17 cellular contexts compared by ENCODE assay signal in the genomic region with DNA sequence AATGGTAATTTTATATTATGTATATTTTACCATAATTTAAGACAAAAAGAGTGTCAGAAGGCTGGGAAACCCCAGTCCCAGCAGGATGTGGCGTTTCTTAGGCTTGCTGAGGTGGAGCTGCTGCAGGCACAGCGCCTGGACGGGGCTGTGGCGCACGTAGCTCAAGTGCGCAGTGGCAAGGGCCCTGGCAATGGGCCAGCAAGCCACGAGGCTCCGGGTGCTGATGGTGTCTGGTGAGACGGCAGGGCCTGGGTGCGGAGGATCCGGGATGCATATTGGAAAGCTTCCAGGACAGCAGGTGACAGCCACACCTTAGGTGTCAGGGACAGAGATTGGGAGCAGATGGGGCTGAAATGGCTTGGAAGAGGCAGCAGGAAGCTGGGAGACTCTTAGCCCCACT. TPM values are rescaled to one million over a fixed set of nuclear protein-coding genes. Genes with fewer than 3 reads are reported as not detected.
DNase-seq lines count a peak whose midpoint lies in the region; TF ChIP-seq lines count a peak whose summit lies in the region.
"Had no signal": no experiment of that assay in that cellular context is flagged by ENCODE, and none has a peak within 500 bp of the region (broad histone marks: within the 10 kb centered on the region; RNA-seq: fewer than 3 reads in every experiment).

No MANE protein-coding gene starts in this region.

- H3K4me3 ChIP-seq in left ventricle myocardium inferior (no peak overlapping the region), SJCRH30 (no peak overlapping the region)
- H3K4me3 ChIP-seq in effector memory CD4-positive, alpha-beta T cell (ENCODE audit: insufficient read depth, low read depth, low read length, poor library complexity, severe bottlenecking): no peak overlapping the region
- H3K4me3 ChIP-seq: GM23338 had no signal

- intact Hi-C loops in left ventricle myocardium inferior (cut with micrococcal nuclease): no loop called here

- H3K27me3 ChIP-seq in left ventricle myocardium inferior (ENCODE audit: low read depth) (peaks cover 18% of the 10 kb centered on the region), SJCRH30 (no peaks in the 10 kb centered on the region)
- H3K27me3 ChIP-seq in effector memory CD4-positive, alpha-beta T cell (replicated peaks; ENCODE audit: control insufficient read depth, insufficient read depth, low read length, poor library complexity, severe bottlenecking): no peaks in the 10 kb centered on the region
- H3K27me3 ChIP-seq: brain microvascular endothelial cell had no signal

- no peak overlapping the region for H3K27ac ChIP-seq in left ventricle myocardium inferior (replicated peaks)
- no peak overlapping the region for H3K27ac ChIP-seq in SJCRH30
- H3K27ac ChIP-seq in effector memory CD4-positive, alpha-beta T cell (ENCODE audit: insufficient read depth, low read length, poor library complexity, severe bottlenecking): no peak overlapping the region
- H3K27ac ChIP-seq: brain microvascular endothelial cell had no signal

- H3K36me3 ChIP-seq in left ventricle myocardium inferior: no peaks in the 10 kb centered on the region
- no peaks in the 10 kb centered on the region for H3K36me3 ChIP-seq in SJCRH30
- H3K36me3 ChIP-seq in effector memory CD4-positive, alpha-beta T cell (ENCODE audit: control insufficient read depth, insufficient read depth, low read length): no peaks in the 10 kb centered on the region
- H3K36me3 ChIP-seq: brain microvascular endothelial cell had no signal

- TF ChIP-seq CTCF in left ventricle myocardium inferior (IDR thresholded peaks at IDR 0.05; ENCODE audit: borderline replicate concordance): no peak

- H3K9me3 ChIP-seq in left ventricle myocardium inferior (replicated peaks) (no peaks in the 10 kb centered on the region), SJCRH30 (replicated peaks) (peaks cover 6% of the 10 kb centered on the region; the same call in 1 of the 2 replicates)
- no peaks in the 10 kb centered on the region for H3K9me3 ChIP-seq in effector memory CD4-positive, alpha-beta T cell (ENCODE audit: control insufficient read depth, low read length)

- DNase-seq in COR-L47 (lab: John Stamatoyannopoulos, UW) (peak; percentile 97), NCI-H1105 (lab: John Stamatoyannopoulos, UW) (peak; percentile 94), NCI-H345 treated with DMSO at 0.1 percent for 48 hours (lab: John Stamatoyannopoulos, UW; ENCODE audit: unreplicated experiment) (peak; percentile 97), left ventricle myocardium inferior (peak; percentile 27), SJCRH30 (no peak), KBM-7 (no peak), cortex of kidney (lab: John Stamatoyannopoulos, UW) (no peak)
- no peak for DNase-seq in effector memory CD4-positive, alpha-beta T cell
- DNase-seq: activated T-cell treated with anti-CD3 and anti-CD28 coated beads, Interleukin-2, amount 50 U/mL, for 1 hour; brain microvascular endothelial cell; NCI-H226; PC-3; stimulated activated CD4-positive, alpha-beta T cell treated with anti-CD3 and anti-CD28 coated beads, Interleukin-4, amount 100 ng/mL, for 4 hours had no signal

- H3K4me1 ChIP-seq in left ventricle myocardium inferior: no peaks in the 10 kb centered on the region
- no peaks in the 10 kb centered on the region; the same call in 1 of the 2 replicates for H3K4me1 ChIP-seq in SJCRH30
- peaks cover under 1% of the 10 kb centered on the region for H3K4me1 ChIP-seq in effector memory CD4-positive, alpha-beta T cell (ENCODE audit: control insufficient read depth, insufficient read depth, low read length, poor library complexity, severe bottlenecking)

- in situ Hi-C loops in KBM-7 (cut with MboI; ENCODE audit: low pct_unique_long_range_greater_than_20kb, low sequenced_read_pairs): no loop called here

RNA-seq across cellular contexts. Expression of a gene that starts 37.2 kb away (rescaled TPM):
- 0.25 TPM for total RNA-seq in left ventricle myocardium inferior
- not detected in 2 replicates for total RNA-seq in SJCRH30 (2014; rRNA removed; shearing (Covaris generic))
- total RNA-seq: activated naive CD4-positive, alpha-beta T cell treated with anti-CD3 and anti-CD28 coated beads, Interleukin-2, amount 50 U/mL, for 72 hours; GM23338; kidney epithelial cell; osteoblast; PC-3 had no signal

Comparison
In these comparisons a context has a peak if more than half of its experiments do, and no peak if none do; other contexts are left out.
1. DNase-seq: peak in COR-L47 (single experiment), NCI-H1105 (single experiment), NCI-H345 treated with DMSO at 0.1 percent for 48 hours (single experiment) and left ventricle myocardium inferior (single experiment); none in SJCRH30 (0 of 2), KBM-7 (single experiment), effector memory CD4-positive, alpha-beta T cell (0 of 3) and cortex of kidney (single experiment).